In genomic region chr1:214427871-214428277, GRCh38 we compare ENCODE assay signal across 9 cellular contexts.
DNase-seq lines count a peak whose midpoint lies in the region; ATAC-seq and TF ChIP-seq lines count a peak whose summit lies in the region.
"Had no signal": no experiment of that assay in that cellular context is flagged by ENCODE, and none has a peak within 500 bp of the region (broad histone marks: within the 10 kb centered on the region; RNA-seq: fewer than 3 reads in every experiment).

No MANE protein-coding gene starts in this region.

- H3K9ac ChIP-seq in fibroblast of lung (ENCODE audit: insufficient read depth, low read length): no peak overlapping the region

- no peaks in the 10 kb centered on the region for H3K9me3 ChIP-seq in fibroblast of lung (ENCODE audit: control insufficient read depth, insufficient read depth, low read depth, low read length)
- H3K9me3 ChIP-seq: heart right ventricle had no signal

- peaks cover 25% of the 10 kb centered on the region for H3K79me2 ChIP-seq in fibroblast of lung (ENCODE audit: control insufficient read depth, insufficient read depth, low read length)

- H3K9me3 Mint-ChIP-seq in activated CD4-positive, alpha-beta memory T cell treated with anti-CD3 and anti-CD28 coated beads for 36 hours: no peaks in the 10 kb centered on the region

- intact Hi-C loops in activated CD4-positive, alpha-beta memory T cell treated with anti-CD3 and anti-CD28 coated beads for 36 hours (cut with micrococcal nuclease): loop anchor here (1.0 to 5.0 kb wide), 5 partner anchors 11 to 175 kb away; partner anchors contain the start of gene CENPF

- H3K4me3 Mint-ChIP-seq in activated CD4-positive, alpha-beta memory T cell treated with anti-CD3 and anti-CD28 coated beads for 36 hours: peak overlapping the region; percentile 42

- H3K4me1 Mint-ChIP-seq in activated CD4-positive, alpha-beta memory T cell treated with anti-CD3 and anti-CD28 coated beads for 36 hours (ENCODE audit: low read depth): peaks cover 22% of the 10 kb centered on the region

- peak overlapping the region; percentile 44 for H3K4me2 ChIP-seq in fibroblast of lung (ENCODE audit: extremely low read depth, insufficient read depth, low read length)

- H3K27ac ChIP-seq in fibroblast of lung (ENCODE audit: insufficient read depth, low read length): peak overlapping the region; percentile 72

- TF ChIP-seq CTCF in fibroblast of lung (conservative IDR thresholded peaks at IDR 0.05 in 1 of 2, IDR thresholded peaks at IDR 0.05 in 1 of 2; ENCODE audit: low read depth in 1 of 2, low read length in 2 of 2): no peak

- DNase-seq in NCI-H2029 treated with DMSO at 0.1 percent for 48 hours (lab: John Stamatoyannopoulos, UW): peak; percentile 39
- peak; percentile 89 for DNase-seq in activated CD4-positive, alpha-beta memory T cell treated with anti-CD3 and anti-CD28 coated beads for 36 hours
- DNase-seq in fibroblast of lung (ENCODE audit: low read depth in 2 of 2): peak; percentile 90 to 99
- peak; percentile 42 to 52 for DNase-seq in stimulated activated CD4-positive, alpha-beta T cell treated with anti-CD3 and anti-CD28 coated beads, Interleukin-4, amount 100 ng/mL, for 48 hours (ENCODE audit: low read depth in 2 of 2)
- no peak for DNase-seq in NCI-H1436 treated with DMSO at 0.1 percent for 48 hours (lab: John Stamatoyannopoulos, UW)
- DNase-seq in medulla oblongata (ENCODE audit: extremely low spot score): no peak
- DNase-seq: heart right ventricle had no signal

- no peak overlapping the region for H3K4me3 ChIP-seq in fibroblast of lung (replicated peaks in 1 of 4; ENCODE audit: control extremely low read depth in 1 of 4, insufficient read depth in 1 of 4, low read depth in 3 of 4, low read length in 4 of 4)
- H3K4me3 ChIP-seq: heart right ventricle had no signal

- CTCF ChIA-PET in activated CD4-positive, alpha-beta memory T cell treated with anti-CD3 and anti-CD28 coated beads for 36 hours (lab: Charles Lee): interaction anchor here (0.7 to 1.4 kb wide), 7 partner anchors 10 to 167 kb away, joined by 3 to 9 read pairs (median 4); no protein-coding TSS in a partner anchor

- peak; percentile 98 for ATAC-seq in GM18498 (IDR thresholded peaks at IDR 0.05; ENCODE audit: unreplicated experiment)
- peak; percentile 94 for ATAC-seq in HG02623 (IDR thresholded peaks at IDR 0.05; ENCODE audit: unreplicated experiment)

- H2AFZ ChIP-seq in fibroblast of lung (ENCODE audit: low read length): no peak overlapping the region

- POLR2A ChIA-PET in activated CD4-positive, alpha-beta memory T cell treated with anti-CD3 and anti-CD28 coated beads for 36 hours (lab: Charles Lee): interaction anchor here (1.0 to 1.5 kb wide), 2 partner anchors 12 to 24 kb away, joined by 4 to 9 read pairs; no protein-coding TSS in a partner anchor

- H3K27me3 Mint-ChIP-seq in activated CD4-positive, alpha-beta memory T cell treated with anti-CD3 and anti-CD28 coated beads for 36 hours: no peaks in the 10 kb centered on the region

- no peaks in the 10 kb centered on the region for H3K36me3 Mint-ChIP-seq in activated CD4-positive, alpha-beta memory T cell treated with anti-CD3 and anti-CD28 coated beads for 36 hours

- H3K27me3 ChIP-seq in fibroblast of lung (ENCODE audit: control insufficient read depth, insufficient read depth, low read length): no peaks in the 10 kb centered on the region
- H3K27me3 ChIP-seq: heart right ventricle had no signal

- no peaks in the 10 kb centered on the region for H4K20me1 ChIP-seq in fibroblast of lung (ENCODE audit: control insufficient read depth, extremely low read depth, insufficient read depth, low read length)

- peaks cover 24% of the 10 kb centered on the region for H3K4me1 ChIP-seq in fibroblast of lung (ENCODE audit: control insufficient read depth, extremely low read depth, insufficient read depth, low read length)

- no peaks in the 10 kb centered on the region for H3K36me3 ChIP-seq in fibroblast of lung (ENCODE audit: control insufficient read depth, insufficient read depth, low read length)
- H3K36me3 ChIP-seq: heart right ventricle had no signal

- H3K27ac Mint-ChIP-seq in activated CD4-positive, alpha-beta memory T cell treated with anti-CD3 and anti-CD28 coated beads for 36 hours: peak overlapping the region; percentile 92

Comparison
In these comparisons a context has a peak if more than half of its experiments do, and no peak if none do; other contexts are left out.
1. DNase-seq: peak in NCI-H2029 treated with DMSO at 0.1 percent for 48 hours (single experiment), activated CD4-positive, alpha-beta memory T cell treated with anti-CD3 and anti-CD28 coated beads for 36 hours (single experiment), fibroblast of lung (2 of 2) and stimulated activated CD4-positive, alpha-beta T cell treated with anti-CD3 and anti-CD28 coated beads, Interleukin-4, amount 100 ng/mL, for 48 hours (2 of 2); none in NCI-H1436 treated with DMSO at 0.1 percent for 48 hours (single experiment) and medulla oblongata (single experiment).